In the genomic region with DNA sequence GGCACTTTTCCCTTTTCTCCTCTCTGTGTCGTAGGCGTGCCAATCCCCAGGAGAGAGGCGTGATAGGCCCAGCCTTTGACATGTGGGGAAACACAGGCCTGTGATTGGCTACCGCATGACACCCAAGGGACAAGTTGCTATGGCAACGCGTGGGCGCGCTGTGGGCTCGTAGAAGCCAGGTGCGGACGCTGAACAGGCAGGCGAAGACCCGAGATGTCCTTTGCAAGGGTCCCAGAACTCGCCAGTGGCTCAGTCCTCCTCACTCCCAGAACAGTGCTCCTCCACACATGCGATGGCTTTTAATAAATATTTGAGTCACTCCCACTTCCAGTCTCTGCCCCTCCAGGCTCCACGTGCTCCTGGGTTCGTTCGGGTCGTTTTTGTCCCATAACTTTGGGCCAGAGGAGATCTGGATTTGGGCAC, we compare ENCODE assay signal across 7 cellular contexts.
DNase-seq lines count a peak whose midpoint lies in the region; ATAC-seq lines count a peak whose summit lies in the region.

No MANE protein-coding gene starts in this region.

- H3K27ac Mint-ChIP-seq in central memory CD8-positive, alpha-beta T cell (ENCODE audit: low read depth): peak overlapping the region; percentile 72

- no peaks in the 10 kb centered on the region for H3K9me3 Mint-ChIP-seq in central memory CD8-positive, alpha-beta T cell

- DNase-seq in NCI-H2227 (lab: John Stamatoyannopoulos, UW; ENCODE audit: unreplicated experiment): peak; percentile 96
- peak; percentile 85 for DNase-seq in activated CD4-positive, CD25-positive, alpha-beta regulatory T cell treated with anti-CD3 and anti-CD28 coated beads, Interleukin-2, amount 50 U/mL, for 72 hours
- peak; percentile 61 to 72 for DNase-seq in central memory CD8-positive, alpha-beta T cell (ENCODE audit: low spot score in 2 of 2)
- DNase-seq in islet precursor cell: peak; percentile 94
- DNase-seq in stimulated activated CD4-positive, alpha-beta T cell treated with anti-CD3 and anti-CD28 coated beads, Interleukin-12 subunit alpha, Interleukin-12 subunit beta, amount 100 ng/mL, for 48 hours (ENCODE audit: low read depth in 2 of 3, low spot score in 1 of 3): peak; percentile 75 to 86 (median 81)

- H3K36me3 Mint-ChIP-seq in central memory CD8-positive, alpha-beta T cell (ENCODE audit: insufficient read depth): peaks cover 4% of the 10 kb centered on the region

- peak; percentile 83 for ATAC-seq in GM18861 (IDR thresholded peaks at IDR 0.05; ENCODE audit: unreplicated experiment)
- peak; percentile 80 for ATAC-seq in HG03095 (IDR thresholded peaks at IDR 0.05; ENCODE audit: unreplicated experiment)
- peak; percentile 97 for ATAC-seq in central memory CD8-positive, alpha-beta T cell (replicated peaks; ENCODE audit: extremely low read depth, poor library complexity, severe bottlenecking)

- H3K4me1 Mint-ChIP-seq in central memory CD8-positive, alpha-beta T cell: peaks cover 13% of the 10 kb centered on the region

- peaks cover 6% of the 10 kb centered on the region for H3K27me3 Mint-ChIP-seq in central memory CD8-positive, alpha-beta T cell

- H3K4me3 Mint-ChIP-seq in central memory CD8-positive, alpha-beta T cell: peak overlapping the region; percentile 57

Comparison
In these comparisons a context has a peak if more than half of its experiments do, and no peak if none do; other contexts are left out.
1. Peak in every context shown above with its lines: DNase-seq and ATAC-seq.